In genomic region chr2:156486614-156487013, GRCh38 we compare ENCODE assay signal across 22 cellular contexts.
"Had no signal": no experiment of that assay in that cellular context is flagged by ENCODE, and none has a peak within 500 bp of the region (broad histone marks: within the 10 kb centered on the region; RNA-seq: fewer than 3 reads in every experiment).

No MANE protein-coding gene starts in this region.

- FAIRE-seq: kidney, pancreas, urothelium cell line had no signal

- H3K27me3 ChIP-seq: left lung, pancreas, sigmoid colon, spleen, suprapubic skin, tibial artery, upper lobe of right lung had no signal

- DNase-seq: hippocampal formation; kidney; left colon; left lung; lower lobe of right lung; naive thymus-derived CD8-positive, alpha-beta T cell; nucleus accumbens; pancreas; posterior cingulate gyrus; right cardiac atrium; sigmoid colon; spleen; stimulated activated CD4-positive, alpha-beta T cell treated with anti-CD3 and anti-CD28 coated beads, Interleukin-4, amount 100 ng/mL, for 24 hours; stimulated activated naive CD4-positive, alpha-beta T cell; tibial artery; trophoblast cell; upper lobe of right lung had no signal

- H3K9me3 ChIP-seq: left lung, lower lobe of right lung, pancreas, prostate gland, sigmoid colon, spleen, suprapubic skin, thoracic aorta, tibial artery, upper lobe of right lung had no signal

- H3K4me1 ChIP-seq: prostate gland, tibial artery had no signal

- H3K27ac ChIP-seq: left lung, lower lobe of right lung, pancreas, prostate gland, sigmoid colon, skin epidermis, spleen, suprapubic skin, thoracic aorta, tibial artery, upper lobe of right lung had no signal

- H3K4me3 ChIP-seq: left lung, lower lobe of right lung, pancreas, prostate gland, sigmoid colon, skin epidermis, spleen, suprapubic skin, thoracic aorta, tibial artery, upper lobe of right lung had no signal

- ATAC-seq: left colon; left lung; lower lobe of right lung; naive thymus-derived CD8-positive, alpha-beta T cell; pancreas; right cardiac atrium; upper lobe of right lung had no signal

- H3K36me3 ChIP-seq: left lung, lower lobe of right lung, pancreas, prostate gland, sigmoid colon, suprapubic skin, thoracic aorta, tibial artery, upper lobe of right lung had no signal
